ENCODE assay signal across 1 cellular context in genomic region chr20:49207071-49207470, GRCh38.
TF ChIP-seq lines count a peak whose summit lies in the region.

No MANE protein-coding gene starts in this region.

TF ChIP-seq in SK-N-SH treated with all-trans-retinoic acid at 6 μM for 48 hours, 23 proteins besides CTCF, POLR2A, EP300 and RAD21 (continued from another document):
- TF ChIP-seq TSHZ2 (CRISPR knock-in tag; IDR thresholded peaks at IDR 0.05) (no peak), SNAI2 (CRISPR knock-in tag; IDR thresholded peaks at IDR 0.05) (no peak), ZNF565 (CRISPR knock-in tag; conservative IDR thresholded peaks at IDR 0.05; ENCODE audit: low read depth) (no peak), ZFP3 (CRISPR knock-in tag; IDR thresholded peaks at IDR 0.05) (no peak), ZC3H10 (CRISPR knock-in tag; IDR thresholded peaks at IDR 0.05) (no peak), POU6F1 (CRISPR knock-in tag; IDR thresholded peaks at IDR 0.05; ENCODE audit: borderline replicate concordance, low read depth) (no peak)
